26 cellular contexts compared by ENCODE assay signal in genomic region chr16:3570420-3571062, GRCh38. TPM values are rescaled to one million over a fixed set of nuclear protein-coding genes. Genes with fewer than 3 reads are reported as not detected.
DNase-seq lines count a peak whose midpoint lies in the region; ATAC-seq and TF ChIP-seq lines count a peak whose summit lies in the region.
"Had no signal": no experiment of that assay in that cellular context is flagged by ENCODE, and none has a peak within 500 bp of the region (broad histone marks: within the 10 kb centered on the region; RNA-seq: fewer than 3 reads in every experiment).

No MANE protein-coding gene starts in this region.

- H3K4me3 Mint-ChIP-seq in T-helper 1 cell treated with Interleukin-12 subunit alpha and Interleukin-12 subunit beta and Interleukin-4 antibody, amounts not matched to agents 30 μg/mL and 1 μg/mL, for 36 hours: peak overlapping the region; percentile 10
- no peak overlapping the region for H3K4me3 Mint-ChIP-seq in effector memory CD8-positive, alpha-beta T cell
- H3K4me3 Mint-ChIP-seq in natural killer cell treated with Interleukin-12 subunit alpha and Interleukin-12 subunit beta and Interleukin-15 and Interleukin-18, amount 100 ng/mL, for 72 hours: peak overlapping the region; percentile 44
- no peak overlapping the region for H3K4me3 Mint-ChIP-seq in osteocyte (ENCODE audit: unreplicated experiment)
- H3K4me3 Mint-ChIP-seq: nephron had no signal

- H3K27me3 Mint-ChIP-seq in T-helper 1 cell treated with Interleukin-12 subunit alpha and Interleukin-12 subunit beta and Interleukin-4 antibody, amounts not matched to agents 30 μg/mL and 1 μg/mL, for 36 hours (ENCODE audit: low read depth): no peaks in the 10 kb centered on the region
- no peaks in the 10 kb centered on the region for H3K27me3 Mint-ChIP-seq in effector memory CD8-positive, alpha-beta T cell
- no peaks in the 10 kb centered on the region for H3K27me3 Mint-ChIP-seq in natural killer cell treated with Interleukin-12 subunit alpha and Interleukin-12 subunit beta and Interleukin-15 and Interleukin-18, amount 100 ng/mL, for 72 hours
- H3K27me3 Mint-ChIP-seq in osteocyte (ENCODE audit: unreplicated experiment): no peaks in the 10 kb centered on the region

- TF ChIP-seq CTCF in HEK293 (tag by site-specific recombination; IDR thresholded peaks at IDR 0.05): no peak
- no peak for TF ChIP-seq CTCF in osteocyte (IDR thresholded peaks at IDR 0.05)

- CTCF ChIA-PET in HEK293 (lab: Yijun Ruan, JAX): no interaction called here

- POLR2A ChIA-PET in HEK293 (lab: Yijun Ruan, JAX): interaction anchor here (0.7 kb wide), 1 partner anchor 12 kb away, joined by 3 read pairs; no protein-coding TSS in a partner anchor

- peaks cover 15% of the 10 kb centered on the region for H3K9me3 Mint-ChIP-seq in T-helper 1 cell treated with Interleukin-12 subunit alpha and Interleukin-12 subunit beta and Interleukin-4 antibody, amounts not matched to agents 30 μg/mL and 1 μg/mL, for 36 hours
- peaks cover 5 to 7% of the 10 kb centered on the region in 2 donors for H3K9me3 Mint-ChIP-seq in effector memory CD8-positive, alpha-beta T cell
- H3K9me3 Mint-ChIP-seq in natural killer cell treated with Interleukin-12 subunit alpha and Interleukin-12 subunit beta and Interleukin-15 and Interleukin-18, amount 100 ng/mL, for 72 hours: peaks cover 6% of the 10 kb centered on the region
- peaks cover 9% of the 10 kb centered on the region for H3K9me3 Mint-ChIP-seq in osteocyte (ENCODE audit: unreplicated experiment)

- no peaks in the 10 kb centered on the region for H3K4me1 ChIP-seq in HEK293 (ENCODE audit: control insufficient read depth, insufficient read depth, low read length)
- H3K4me1 ChIP-seq: ascending aorta, psoas muscle, stomach had no signal

- no peak overlapping the region for H3K27ac ChIP-seq in HEK293 (ENCODE audit: extremely low read depth, low read depth, low read length)
- H3K27ac ChIP-seq: ascending aorta, HL-60, psoas muscle, skin epidermis, stomach, VCaP had no signal

- peaks cover 22% of the 10 kb centered on the region for H3K4me1 Mint-ChIP-seq in T-helper 1 cell treated with Interleukin-12 subunit alpha and Interleukin-12 subunit beta and Interleukin-4 antibody, amounts not matched to agents 30 μg/mL and 1 μg/mL, for 36 hours (ENCODE audit: low read depth)
- peaks cover 23 to 25% of the 10 kb centered on the region in 2 donors for H3K4me1 Mint-ChIP-seq in effector memory CD8-positive, alpha-beta T cell (ENCODE audit: low read depth in 2 of 2)
- H3K4me1 Mint-ChIP-seq in natural killer cell treated with Interleukin-12 subunit alpha and Interleukin-12 subunit beta and Interleukin-15 and Interleukin-18, amount 100 ng/mL, for 72 hours (ENCODE audit: low read depth in 2 of 2): peaks cover 7 to 19% of the 10 kb centered on the region in 2 donors
- H3K4me1 Mint-ChIP-seq in osteocyte (ENCODE audit: unreplicated experiment): no peaks in the 10 kb centered on the region
- H3K4me1 Mint-ChIP-seq: nephron had no signal

- H3K36me3 Mint-ChIP-seq in T-helper 1 cell treated with Interleukin-12 subunit alpha and Interleukin-12 subunit beta and Interleukin-4 antibody, amounts not matched to agents 30 μg/mL and 1 μg/mL, for 36 hours (ENCODE audit: low read depth): peaks cover 35% of the 10 kb centered on the region
- peaks cover 87% of the 10 kb centered on the region for H3K36me3 Mint-ChIP-seq in effector memory CD8-positive, alpha-beta T cell (ENCODE audit: insufficient read depth)
- peaks cover 9% of the 10 kb centered on the region for H3K36me3 Mint-ChIP-seq in natural killer cell treated with Interleukin-12 subunit alpha and Interleukin-12 subunit beta and Interleukin-15 and Interleukin-18, amount 100 ng/mL, for 72 hours
- H3K36me3 Mint-ChIP-seq in osteocyte (ENCODE audit: unreplicated experiment): no peaks in the 10 kb centered on the region

- H3K9me3 ChIP-seq in HEK293 (ENCODE audit: control insufficient read depth, insufficient read depth, low read depth, low read length): no peaks in the 10 kb centered on the region
- H3K9me3 ChIP-seq: psoas muscle had no signal

- H3K27ac Mint-ChIP-seq in T-helper 1 cell treated with Interleukin-12 subunit alpha and Interleukin-12 subunit beta and Interleukin-4 antibody, amounts not matched to agents 30 μg/mL and 1 μg/mL, for 36 hours: no peak overlapping the region
- H3K27ac Mint-ChIP-seq in effector memory CD8-positive, alpha-beta T cell: peak overlapping the region; percentile 58 to 66
- H3K27ac Mint-ChIP-seq in natural killer cell treated with Interleukin-12 subunit alpha and Interleukin-12 subunit beta and Interleukin-15 and Interleukin-18, amount 100 ng/mL, for 72 hours: no peak overlapping the region
- no peak overlapping the region for H3K27ac Mint-ChIP-seq in osteocyte (ENCODE audit: unreplicated experiment)
- H3K27ac Mint-ChIP-seq: nephron had no signal

- ATAC-seq in effector memory CD8-positive, alpha-beta T cell (replicated peaks): no peak
- no peak for ATAC-seq in natural killer cell treated with Interleukin-12 subunit alpha and Interleukin-12 subunit beta and Interleukin-15 and Interleukin-18, amount 100 ng/mL, for 72 hours
- ATAC-seq: left colon, psoas muscle had no signal

- no peaks in the 10 kb centered on the region for H3K36me3 ChIP-seq in HEK293 (ENCODE audit: control insufficient read depth in 2 of 2, insufficient read depth in 1 of 2, low read length in 2 of 2)

- DNase-seq in T-helper 1 cell: no peak
- DNase-seq in effector memory CD8-positive, alpha-beta T cell: no peak
- no peak for DNase-seq in natural killer cell treated with Interleukin-12 subunit alpha and Interleukin-12 subunit beta and Interleukin-15 and Interleukin-18, amount 100 ng/mL, for 72 hours (ENCODE audit: low spot score)
- no peak for DNase-seq in osteocyte (ENCODE audit: extremely low spot score, unreplicated experiment)
- no peak for DNase-seq in HuH-7.5 (ENCODE audit: low spot score)
- DNase-seq in NCI-H2081 (lab: John Stamatoyannopoulos, UW): no peak
- DNase-seq: 8988T, AML-193, Calu3, hypothalamus, KBM-7, left colon, NCI-H146, NCI-H748 treated with DMSO at 0.1 percent for 48 hours, stomach, T-helper 2 cell, trophoblast cell had no signal

- H3K4me3 ChIP-seq in HEK293 (ENCODE audit: low read depth, low read length): no peak overlapping the region
- H3K4me3 ChIP-seq: ascending aorta, psoas muscle, skin epidermis, stomach had no signal

TF ChIP-seq in HEK293, 187 proteins besides CTCF, POLR2A, EP300 and RAD21:
- TF ChIP-seq TCF7L2 (IDR thresholded peaks at IDR 0.05; ENCODE audit: borderline replicate concordance, low read depth, low read length) (no peak), SETDB1 (IDR thresholded peaks at IDR 0.05; ENCODE audit: insufficient read length, low read length) (peak; percentile 36), ZNF112 (tag by site-specific recombination; IDR thresholded peaks at IDR 0.05) (no peak), ZNF416 (tag by site-specific recombination; IDR thresholded peaks at IDR 0.05) (no peak), OSR2 (tag by site-specific recombination; IDR thresholded peaks at IDR 0.05) (no peak), ZNF24 (tag by site-specific recombination; IDR thresholded peaks at IDR 0.05) (no peak), ZBTB48 (tag by site-specific recombination; IDR thresholded peaks at IDR 0.05) (no peak)
- TF ChIP-seq, protein P1, sequence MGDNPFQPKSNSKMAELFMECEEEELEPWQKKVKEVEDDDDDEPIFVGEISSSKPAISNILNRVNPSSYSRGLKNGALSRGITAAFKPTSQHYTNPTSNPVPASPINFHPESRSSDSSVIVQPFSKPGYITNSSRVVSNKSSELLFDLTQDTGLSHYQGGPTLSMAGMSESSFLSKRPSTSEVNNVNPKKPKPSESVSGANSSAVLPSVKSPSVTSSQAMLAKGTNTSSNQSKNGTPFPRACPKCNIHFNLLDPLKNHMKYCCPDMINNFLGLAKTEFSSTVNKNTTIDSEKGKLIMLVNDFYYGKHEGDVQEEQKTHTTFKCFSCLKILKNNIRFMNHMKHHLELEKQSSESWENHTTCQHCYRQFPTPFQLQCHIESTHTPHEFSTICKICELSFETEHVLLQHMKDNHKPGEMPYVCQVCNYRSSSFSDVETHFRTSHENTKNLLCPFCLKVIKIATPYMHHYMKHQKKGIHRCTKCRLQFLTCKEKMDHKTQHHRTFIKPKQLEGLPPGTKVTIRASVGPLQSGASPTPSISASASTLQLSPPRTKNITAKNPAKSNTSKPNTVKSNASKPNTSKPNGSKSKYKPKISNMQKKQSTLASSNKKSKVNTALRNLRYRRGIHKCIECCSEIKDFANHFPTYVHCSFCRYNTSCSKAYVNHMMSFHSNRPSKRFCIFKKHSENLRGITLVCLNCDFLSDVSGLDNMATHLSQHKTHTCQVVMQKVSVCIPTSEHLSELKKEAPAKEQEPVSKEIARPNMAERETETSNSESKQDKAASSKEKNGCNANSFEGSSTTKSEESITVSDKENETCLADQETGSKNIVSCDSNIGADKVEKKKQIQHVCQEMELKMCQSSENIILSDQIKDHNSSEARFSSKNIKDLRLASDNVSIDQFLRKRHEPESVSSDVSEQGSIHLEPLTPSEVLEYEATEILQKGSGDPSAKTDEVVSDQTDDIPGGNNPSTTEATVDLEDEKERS (tag by site-specific recombination; IDR thresholded peaks at IDR 0.05): no peak

RNA-seq across cellular contexts. Expression of gene NLRC3, which starts 6.7 kb away (rescaled TPM):
- 10 to 100 TPM; 48.3 to 61.8 TPM for total RNA-seq in natural killer cell treated with Interleukin-12 subunit alpha and Interleukin-12 subunit beta and Interleukin-15 and Interleukin-18, amount 100 ng/mL, for 72 hours
- not detected in 2 replicates for total RNA-seq in osteocyte
- total RNA-seq: G401 had no signal

RNA-seq across cellular contexts. Expression of gene SLX4, which starts 40.9 kb away (rescaled TPM):
- 10 to 100 TPM; 13.4 to 18.4 TPM for total RNA-seq in natural killer cell treated with Interleukin-12 subunit alpha and Interleukin-12 subunit beta and Interleukin-15 and Interleukin-18, amount 100 ng/mL, for 72 hours
- 7.1 and 8.4 TPM in 2 replicates for total RNA-seq in osteocyte

Comparison
In these comparisons a context has a peak if more than half of its experiments do, and no peak if none do; other contexts are left out.
1. H3K27ac Mint-ChIP-seq: peak in effector memory CD8-positive, alpha-beta T cell (2 of 2); none in T-helper 1 cell treated with Interleukin-12 subunit alpha and Interleukin-12 subunit beta and Interleukin-4 antibody, amounts not matched to agents 30 μg/mL and 1 μg/mL, for 36 hours (single experiment), natural killer cell treated with Interleukin-12 subunit alpha and Interleukin-12 subunit beta and Interleukin-15 and Interleukin-18, amount 100 ng/mL, for 72 hours (0 of 2) and osteocyte (single experiment).
2. H3K4me3 Mint-ChIP-seq: peak in T-helper 1 cell treated with Interleukin-12 subunit alpha and Interleukin-12 subunit beta and Interleukin-4 antibody, amounts not matched to agents 30 μg/mL and 1 μg/mL, for 36 hours (single experiment) and natural killer cell treated with Interleukin-12 subunit alpha and Interleukin-12 subunit beta and Interleukin-15 and Interleukin-18, amount 100 ng/mL, for 72 hours (single experiment); none in effector memory CD8-positive, alpha-beta T cell (0 of 2) and osteocyte (single experiment).
3. RNA of gene NLRC3, which starts 6.7 kb away (total RNA-seq): 48.3 to 61.8 TPM in natural killer cell treated with Interleukin-12 subunit alpha and Interleukin-12 subunit beta and Interleukin-15 and Interleukin-18, amount 100 ng/mL, for 72 hours; not detected in osteocyte; every median in the first group is over 10 times any median in the second.